In the genomic region with DNA sequence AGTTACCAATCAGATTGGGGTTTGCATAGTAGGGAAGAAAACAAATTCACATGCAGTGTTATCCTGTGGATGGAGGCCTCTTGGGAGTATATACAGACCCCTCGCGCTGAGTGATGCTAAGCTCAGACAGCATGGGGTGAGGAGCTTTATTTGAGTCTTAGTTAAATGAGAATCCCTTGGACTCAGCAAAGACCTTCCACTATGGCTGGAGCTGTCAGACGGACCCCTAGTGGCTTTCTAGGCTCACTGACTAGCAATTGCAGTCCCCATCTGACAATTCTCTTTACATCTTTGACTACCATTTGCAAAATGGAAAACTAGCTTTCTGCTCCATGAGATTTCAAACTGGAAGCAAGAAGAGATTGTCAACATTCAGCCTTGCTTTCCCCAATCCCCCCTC, we compare ENCODE assay signal across 2 cellular contexts.
TF ChIP-seq lines count a peak whose summit lies in the region.

No MANE protein-coding gene starts in this region.

TF ChIP-seq in HCT116, 20 proteins besides CTCF, POLR2A, EP300 and RAD21 (continued from another document):
- TF ChIP-seq, protein P1, sequence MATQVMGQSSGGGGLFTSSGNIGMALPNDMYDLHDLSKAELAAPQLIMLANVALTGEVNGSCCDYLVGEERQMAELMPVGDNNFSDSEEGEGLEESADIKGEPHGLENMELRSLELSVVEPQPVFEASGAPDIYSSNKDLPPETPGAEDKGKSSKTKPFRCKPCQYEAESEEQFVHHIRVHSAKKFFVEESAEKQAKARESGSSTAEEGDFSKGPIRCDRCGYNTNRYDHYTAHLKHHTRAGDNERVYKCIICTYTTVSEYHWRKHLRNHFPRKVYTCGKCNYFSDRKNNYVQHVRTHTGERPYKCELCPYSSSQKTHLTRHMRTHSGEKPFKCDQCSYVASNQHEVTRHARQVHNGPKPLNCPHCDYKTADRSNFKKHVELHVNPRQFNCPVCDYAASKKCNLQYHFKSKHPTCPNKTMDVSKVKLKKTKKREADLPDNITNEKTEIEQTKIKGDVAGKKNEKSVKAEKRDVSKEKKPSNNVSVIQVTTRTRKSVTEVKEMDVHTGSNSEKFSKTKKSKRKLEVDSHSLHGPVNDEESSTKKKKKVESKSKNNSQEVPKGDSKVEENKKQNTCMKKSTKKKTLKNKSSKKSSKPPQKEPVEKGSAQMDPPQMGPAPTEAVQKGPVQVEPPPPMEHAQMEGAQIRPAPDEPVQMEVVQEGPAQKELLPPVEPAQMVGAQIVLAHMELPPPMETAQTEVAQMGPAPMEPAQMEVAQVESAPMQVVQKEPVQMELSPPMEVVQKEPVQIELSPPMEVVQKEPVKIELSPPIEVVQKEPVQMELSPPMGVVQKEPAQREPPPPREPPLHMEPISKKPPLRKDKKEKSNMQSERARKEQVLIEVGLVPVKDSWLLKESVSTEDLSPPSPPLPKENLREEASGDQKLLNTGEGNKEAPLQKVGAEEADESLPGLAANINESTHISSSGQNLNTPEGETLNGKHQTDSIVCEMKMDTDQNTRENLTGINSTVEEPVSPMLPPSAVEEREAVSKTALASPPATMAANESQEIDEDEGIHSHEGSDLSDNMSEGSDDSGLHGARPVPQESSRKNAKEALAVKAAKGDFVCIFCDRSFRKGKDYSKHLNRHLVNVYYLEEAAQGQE (IDR thresholded peaks at IDR 0.05; ENCODE audit: low read depth), result no peak
TF ChIP-seq in HCT116: peak in this region for 0.

TF ChIP-seq in SK-N-SH treated with all-trans-retinoic acid at 6 μM for 48 hours, 23 proteins besides CTCF, POLR2A, EP300 and RAD21 (continued from another document):
- TF ChIP-seq, protein P2, sequence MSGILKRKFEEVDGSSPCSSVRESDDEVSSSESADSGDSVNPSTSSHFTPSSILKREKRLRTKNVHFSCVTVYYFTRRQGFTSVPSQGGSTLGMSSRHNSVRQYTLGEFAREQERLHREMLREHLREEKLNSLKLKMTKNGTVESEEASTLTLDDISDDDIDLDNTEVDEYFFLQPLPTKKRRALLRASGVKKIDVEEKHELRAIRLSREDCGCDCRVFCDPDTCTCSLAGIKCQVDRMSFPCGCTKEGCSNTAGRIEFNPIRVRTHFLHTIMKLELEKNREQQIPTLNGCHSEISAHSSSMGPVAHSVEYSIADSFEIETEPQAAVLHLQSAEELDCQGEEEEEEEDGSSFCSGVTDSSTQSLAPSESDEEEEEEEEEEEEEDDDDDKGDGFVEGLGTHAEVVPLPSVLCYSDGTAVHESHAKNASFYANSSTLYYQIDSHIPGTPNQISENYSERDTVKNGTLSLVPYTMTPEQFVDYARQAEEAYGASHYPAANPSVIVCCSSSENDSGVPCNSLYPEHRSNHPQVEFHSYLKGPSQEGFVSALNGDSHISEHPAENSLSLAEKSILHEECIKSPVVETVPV (CRISPR knock-in tag; IDR thresholded peaks at IDR 0.05), result no peak
- no peak for TF ChIP-seq BACH2 (CRISPR knock-in tag; IDR thresholded peaks at IDR 0.05; ENCODE audit: borderline replicate concordance)
- TF ChIP-seq, protein P3, sequence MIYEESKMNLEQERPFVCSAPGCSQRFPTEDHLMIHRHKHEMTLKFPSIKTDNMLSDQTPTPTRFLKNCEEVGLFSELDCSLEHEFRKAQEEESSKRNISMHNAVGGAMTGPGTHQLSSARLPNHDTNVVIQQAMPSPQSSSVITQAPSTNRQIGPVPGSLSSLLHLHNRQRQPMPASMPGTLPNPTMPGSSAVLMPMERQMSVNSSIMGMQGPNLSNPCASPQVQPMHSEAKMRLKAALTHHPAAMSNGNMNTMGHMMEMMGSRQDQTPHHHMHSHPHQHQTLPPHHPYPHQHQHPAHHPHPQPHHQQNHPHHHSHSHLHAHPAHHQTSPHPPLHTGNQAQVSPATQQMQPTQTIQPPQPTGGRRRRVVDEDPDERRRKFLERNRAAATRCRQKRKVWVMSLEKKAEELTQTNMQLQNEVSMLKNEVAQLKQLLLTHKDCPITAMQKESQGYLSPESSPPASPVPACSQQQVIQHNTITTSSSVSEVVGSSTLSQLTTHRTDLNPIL (CRISPR knock-in tag; IDR thresholded peaks at IDR 0.05; ENCODE audit: low read depth), result no peak
- TF ChIP-seq, protein P4, sequence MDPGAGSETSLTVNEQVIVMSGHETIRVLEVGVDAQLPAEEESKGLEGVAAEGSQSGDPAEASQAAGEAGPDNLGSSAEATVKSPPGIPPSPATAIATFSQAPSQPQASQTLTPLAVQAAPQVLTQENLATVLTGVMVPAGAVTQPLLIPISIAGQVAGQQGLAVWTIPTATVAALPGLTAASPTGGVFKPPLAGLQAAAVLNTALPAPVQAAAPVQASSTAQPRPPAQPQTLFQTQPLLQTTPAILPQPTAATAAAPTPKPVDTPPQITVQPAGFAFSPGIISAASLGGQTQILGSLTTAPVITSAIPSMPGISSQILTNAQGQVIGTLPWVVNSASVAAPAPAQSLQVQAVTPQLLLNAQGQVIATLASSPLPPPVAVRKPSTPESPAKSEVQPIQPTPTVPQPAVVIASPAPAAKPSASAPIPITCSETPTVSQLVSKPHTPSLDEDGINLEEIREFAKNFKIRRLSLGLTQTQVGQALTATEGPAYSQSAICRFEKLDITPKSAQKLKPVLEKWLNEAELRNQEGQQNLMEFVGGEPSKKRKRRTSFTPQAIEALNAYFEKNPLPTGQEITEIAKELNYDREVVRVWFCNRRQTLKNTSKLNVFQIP (CRISPR knock-in tag; IDR thresholded peaks at IDR 0.05; ENCODE audit: borderline replicate concordance, low read depth), result no peak
- TF ChIP-seq ARNTL (CRISPR knock-in tag; IDR thresholded peaks at IDR 0.05; ENCODE audit: borderline replicate concordance, low read depth), result no peak
- TF ChIP-seq OSR1 (CRISPR knock-in tag; IDR thresholded peaks at IDR 0.05), result no peak
- TF ChIP-seq, protein P5, sequence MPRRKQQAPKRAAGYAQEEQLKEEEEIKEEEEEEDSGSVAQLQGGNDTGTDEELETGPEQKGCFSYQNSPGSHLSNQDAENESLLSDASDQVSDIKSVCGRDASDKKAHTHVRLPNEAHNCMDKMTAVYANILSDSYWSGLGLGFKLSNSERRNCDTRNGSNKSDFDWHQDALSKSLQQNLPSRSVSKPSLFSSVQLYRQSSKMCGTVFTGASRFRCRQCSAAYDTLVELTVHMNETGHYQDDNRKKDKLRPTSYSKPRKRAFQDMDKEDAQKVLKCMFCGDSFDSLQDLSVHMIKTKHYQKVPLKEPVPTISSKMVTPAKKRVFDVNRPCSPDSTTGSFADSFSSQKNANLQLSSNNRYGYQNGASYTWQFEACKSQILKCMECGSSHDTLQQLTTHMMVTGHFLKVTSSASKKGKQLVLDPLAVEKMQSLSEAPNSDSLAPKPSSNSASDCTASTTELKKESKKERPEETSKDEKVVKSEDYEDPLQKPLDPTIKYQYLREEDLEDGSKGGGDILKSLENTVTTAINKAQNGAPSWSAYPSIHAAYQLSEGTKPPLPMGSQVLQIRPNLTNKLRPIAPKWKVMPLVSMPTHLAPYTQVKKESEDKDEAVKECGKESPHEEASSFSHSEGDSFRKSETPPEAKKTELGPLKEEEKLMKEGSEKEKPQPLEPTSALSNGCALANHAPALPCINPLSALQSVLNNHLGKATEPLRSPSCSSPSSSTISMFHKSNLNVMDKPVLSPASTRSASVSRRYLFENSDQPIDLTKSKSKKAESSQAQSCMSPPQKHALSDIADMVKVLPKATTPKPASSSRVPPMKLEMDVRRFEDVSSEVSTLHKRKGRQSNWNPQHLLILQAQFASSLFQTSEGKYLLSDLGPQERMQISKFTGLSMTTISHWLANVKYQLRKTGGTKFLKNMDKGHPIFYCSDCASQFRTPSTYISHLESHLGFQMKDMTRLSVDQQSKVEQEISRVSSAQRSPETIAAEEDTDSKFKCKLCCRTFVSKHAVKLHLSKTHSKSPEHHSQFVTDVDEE (CRISPR knock-in tag; IDR thresholded peaks at IDR 0.05), result no peak
- TF ChIP-seq ZNF70 (CRISPR knock-in tag; IDR thresholded peaks at IDR 0.05), result no peak
- TF ChIP-seq CSDC2 (CRISPR knock-in tag; IDR thresholded peaks at IDR 0.05), result no peak
- TF ChIP-seq ZNF565 (CRISPR knock-in tag; conservative IDR thresholded peaks at IDR 0.05; ENCODE audit: low read depth), result no peak
- no peak for TF ChIP-seq ZC3H10 (CRISPR knock-in tag; IDR thresholded peaks at IDR 0.05)
- TF ChIP-seq ZNF8 (CRISPR knock-in tag; IDR thresholded peaks at IDR 0.05), result no peak
- no peak for TF ChIP-seq ESRRG (CRISPR knock-in tag; IDR thresholded peaks at IDR 0.05)
- TF ChIP-seq TOX (CRISPR knock-in tag; IDR thresholded peaks at IDR 0.05; ENCODE audit: borderline replicate concordance), result no peak
- TF ChIP-seq PPARA (CRISPR knock-in tag; IDR thresholded peaks at IDR 0.05; ENCODE audit: borderline replicate concordance), result no peak
- TF ChIP-seq ISL1 (CRISPR knock-in tag; IDR thresholded peaks at IDR 0.05), result no peak
- TF ChIP-seq ZFP30 (CRISPR knock-in tag; IDR thresholded peaks at IDR 0.05), result no peak
- TF ChIP-seq, protein P6, sequence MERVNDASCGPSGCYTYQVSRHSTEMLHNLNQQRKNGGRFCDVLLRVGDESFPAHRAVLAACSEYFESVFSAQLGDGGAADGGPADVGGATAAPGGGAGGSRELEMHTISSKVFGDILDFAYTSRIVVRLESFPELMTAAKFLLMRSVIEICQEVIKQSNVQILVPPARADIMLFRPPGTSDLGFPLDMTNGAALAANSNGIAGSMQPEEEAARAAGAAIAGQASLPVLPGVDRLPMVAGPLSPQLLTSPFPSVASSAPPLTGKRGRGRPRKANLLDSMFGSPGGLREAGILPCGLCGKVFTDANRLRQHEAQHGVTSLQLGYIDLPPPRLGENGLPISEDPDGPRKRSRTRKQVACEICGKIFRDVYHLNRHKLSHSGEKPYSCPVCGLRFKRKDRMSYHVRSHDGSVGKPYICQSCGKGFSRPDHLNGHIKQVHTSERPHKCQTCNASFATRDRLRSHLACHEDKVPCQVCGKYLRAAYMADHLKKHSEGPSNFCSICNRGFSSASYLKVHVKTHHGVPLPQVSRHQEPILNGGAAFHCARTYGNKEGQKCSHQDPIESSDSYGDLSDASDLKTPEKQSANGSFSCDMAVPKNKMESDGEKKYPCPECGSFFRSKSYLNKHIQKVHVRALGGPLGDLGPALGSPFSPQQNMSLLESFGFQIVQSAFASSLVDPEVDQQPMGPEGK (CRISPR knock-in tag; IDR thresholded peaks at IDR 0.05; ENCODE audit: borderline replicate concordance), result no peak
